ENCODE assay signal across 12 cellular contexts in genomic region chr18:74541703-74542555, GRCh38. TPM values are rescaled to one million over a fixed set of nuclear protein-coding genes. Genes with fewer than 3 reads are reported as not detected.
DNase-seq lines count a peak whose midpoint lies in the region; ATAC-seq and TF ChIP-seq lines count a peak whose summit lies in the region.
"Had no signal": no experiment of that assay in that cellular context is flagged by ENCODE, and none has a peak within 500 bp of the region (broad histone marks: within the 10 kb centered on the region; RNA-seq: fewer than 3 reads in every experiment).

No MANE protein-coding gene starts in this region.

- H3K4me3 ChIP-seq in Peyer's patch = peak overlapping the region in 2 of 4 donors; percentile 19 to 41
- no peak overlapping the region for H3K4me3 ChIP-seq in fibroblast of pulmonary artery (replicated peaks; ENCODE audit: low read depth, low read length)
- H3K4me3 ChIP-seq in osteoblast (ENCODE audit: insufficient read depth, low read length) = no peak overlapping the region
- H3K4me3 ChIP-seq: skin epidermis had no signal

- TF ChIP-seq CTCF in C4-2B (conservative IDR thresholded peaks at IDR 0.05) = no peak
- no peak for TF ChIP-seq CTCF in Peyer's patch (IDR thresholded peaks at IDR 0.05)
- no peak for TF ChIP-seq CTCF in fibroblast of pulmonary artery (IDR thresholded peaks at IDR 0.05; ENCODE audit: low read length, missing control alignments)
- TF ChIP-seq CTCF in osteoblast (IDR thresholded peaks at IDR 0.05; ENCODE audit: extremely low read depth, low read depth, low read length) = no peak

- no peak overlapping the region for H2AFZ ChIP-seq in osteoblast (ENCODE audit: low read length)

- no peak for ATAC-seq in HG02938 (IDR thresholded peaks at IDR 0.05; ENCODE audit: unreplicated experiment)

- H3K27ac ChIP-seq in C4-2B (peak overlapping the region; percentile 44), Peyer's patch (peak overlapping the region in 3 of 4 donors; percentile 71 to 94 (median 83)), osteoblast (ENCODE audit: low read depth, low read length) (no peak overlapping the region)
- H3K27ac ChIP-seq: skin epidermis had no signal

- H3K4me1 ChIP-seq in Peyer's patch (peaks cover 0 to 19% (median 3%) of the 10 kb centered on the region in 4 donors), osteoblast (ENCODE audit: insufficient read depth, low read length) (peaks cover under 1% of the 10 kb centered on the region)

- H4K20me1 ChIP-seq in osteoblast (ENCODE audit: insufficient read depth, low read length) = no peaks in the 10 kb centered on the region

- H3K4me2 ChIP-seq in osteoblast (ENCODE audit: insufficient read depth, low read length) = no peak overlapping the region

- H3K9me3 ChIP-seq in Peyer's patch (no peaks in the 10 kb centered on the region), osteoblast (ENCODE audit: low read depth, low read length) (no peaks in the 10 kb centered on the region)

- DNase-seq in Peyer's patch (peak in 2 of 3 donors; percentile 86 to 88), fibroblast of pulmonary artery (ENCODE audit: low read depth) (peak; percentile 6), mucosa of gallbladder (ENCODE audit: low spot score) (peak; percentile 53), NCI-H2081 treated with DMSO at 0.1 percent for 48 hours (lab: John Stamatoyannopoulos, UW) (no peak), osteoblast (ENCODE audit: insufficient read length, low spot score, missing footprints) (no peak)
- DNase-seq in activated CD4-positive, alpha-beta T cell treated with anti-CD3 and anti-CD28 coated beads for 1 hour = no peak
- DNase-seq: activated T-cell treated with anti-CD3 and anti-CD28 coated beads for 4 hours, NCI-H774 had no signal

- TF ChIP-seq POLR2A in Peyer's patch (IDR thresholded peaks at IDR 0.05) = peak in 1 of 2 donors; percentile 32

- H3K36me3 ChIP-seq in Peyer's patch = no peaks in the 10 kb centered on the region
- H3K36me3 ChIP-seq in osteoblast (ENCODE audit: insufficient read depth, low read length) = no peaks in the 10 kb centered on the region

- no peaks in the 10 kb centered on the region for H3K79me2 ChIP-seq in osteoblast (ENCODE audit: insufficient read depth, low read length)

- H3K27me3 ChIP-seq in Peyer's patch = no peaks in the 10 kb centered on the region
- peaks cover 3% of the 10 kb centered on the region for H3K27me3 ChIP-seq in osteoblast (ENCODE audit: insufficient read depth, low read length)

RNA-seq across cellular contexts. Expression of gene CNDP1, which starts 7.6 kb away (rescaled TPM):
- total RNA-seq in Peyer's patch = under 1 TPM in 1 of 4 donors, not detected in 3; 0.53 TPM
- 4.0 TPM for total RNA-seq in mucosa of gallbladder
- not detected in 2 replicates for total RNA-seq in osteoblast
- total RNA-seq: astrocyte had no signal

RNA-seq across cellular contexts. Expression of gene CNDP2, which starts 45.8 kb away (rescaled TPM):
- total RNA-seq in Peyer's patch (100 to 1,000 TPM; 283 to 798 (median 653) TPM), mucosa of gallbladder (389 TPM), osteoblast (25.3 and 27.7 TPM in 2 replicates)

RNA-seq across cellular contexts. Expression of gene ZNF407, which starts 55.7 kb away (rescaled TPM):
- 10 to 100 TPM; 24.0 to 54.5 (median 32.3) TPM for total RNA-seq in Peyer's patch
- total RNA-seq in mucosa of gallbladder = 15.0 TPM
- 16.6 and 19.4 TPM in 2 replicates for total RNA-seq in osteoblast

Comparison
In these comparisons a context has a peak if more than half of its experiments do, and no peak if none do; other contexts are left out.
1. DNase-seq: peak in Peyer's patch (2 of 3), fibroblast of pulmonary artery (single experiment) and mucosa of gallbladder (single experiment); none in activated CD4-positive, alpha-beta T cell treated with anti-CD3 and anti-CD28 coated beads for 1 hour (single experiment), NCI-H2081 treated with DMSO at 0.1 percent for 48 hours (single experiment) and osteoblast (single experiment).